9 cellular contexts compared by ENCODE assay signal in the genomic region with DNA sequence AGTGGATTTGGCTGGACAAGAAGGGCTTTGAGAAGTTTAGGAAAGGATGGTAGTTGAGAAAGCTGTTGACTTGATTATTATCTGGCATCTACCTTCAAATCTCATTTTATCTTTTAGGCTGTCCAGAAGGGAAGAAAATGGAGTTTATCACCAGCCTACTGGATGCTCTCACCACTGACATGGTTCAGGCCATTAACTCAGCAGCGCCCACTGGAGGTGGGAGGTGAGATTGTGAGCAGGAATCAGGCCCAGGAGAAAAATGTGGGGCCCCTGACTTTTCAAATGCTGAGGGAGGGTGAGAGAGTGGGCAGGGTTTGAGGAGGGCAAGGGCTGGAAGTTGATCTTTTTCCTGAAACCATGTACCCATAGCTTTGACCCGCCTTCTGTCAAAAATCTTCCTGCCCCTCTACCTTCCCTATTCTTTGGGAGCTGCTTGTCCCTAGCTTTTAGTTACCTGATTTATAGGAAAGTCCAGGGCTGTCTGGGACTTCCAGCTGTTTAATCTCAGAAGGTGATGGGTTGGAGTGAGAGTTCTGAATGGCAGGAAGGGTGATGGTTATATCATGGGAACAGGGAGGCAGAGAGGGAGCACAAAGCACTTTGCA.
DNase-seq lines count a peak whose midpoint lies in the region; ATAC-seq and TF ChIP-seq lines count a peak whose summit lies in the region.
"Had no signal": no experiment of that assay in that cellular context is flagged by ENCODE, and none has a peak within 500 bp of the region (broad histone marks: within the 10 kb centered on the region; RNA-seq: fewer than 3 reads in every experiment).

No MANE protein-coding gene starts in this region.

- 69 to 76% (median 73%) methylated on average over 2 of the region's 2 CpGs for WGBS in psoas muscle, 3 donors

- no peaks in the 10 kb centered on the region for H3K36me3 Mint-ChIP-seq in CD4-positive, alpha-beta memory T cell

- peaks cover 11 to 21% of the 10 kb centered on the region in 2 donors for H3K27me3 Mint-ChIP-seq in CD4-positive, alpha-beta memory T cell

- TF ChIP-seq CTCF in cardiac muscle cell (IDR thresholded peaks at IDR 0.05; ENCODE audit: low read depth, low read length) = peak; percentile 87
- peak; percentile 88 for TF ChIP-seq CTCF in epithelial cell of esophagus (IDR thresholded peaks at IDR 0.05; ENCODE audit: insufficient read depth, low read depth, low read length, missing control alignments)
- TF ChIP-seq CTCF in psoas muscle (IDR thresholded peaks at IDR 0.05) = peak; percentile 59

- H3K27ac ChIP-seq in cardiac muscle cell (no peak overlapping the region), psoas muscle (no peak overlapping the region)
- H3K27ac ChIP-seq in CD4-positive, alpha-beta memory T cell (ENCODE audit: low read depth, low read length) = no peak overlapping the region

- DNase-seq in cardiac muscle cell (ENCODE audit: low read depth in 1 of 2, low spot score in 1 of 2) (peak; percentile 25 to 32), Right ventricle myocardium inferior (ENCODE audit: missing footprints) (no peak), NCI-H69 (lab: John Stamatoyannopoulos, UW) (peak; percentile 62), epithelial cell of esophagus (ENCODE audit: low read depth) (peak; percentile 56), psoas muscle (no peak)
- DNase-seq in CD4-positive, alpha-beta memory T cell = no peak

- no peaks in the 10 kb centered on the region for H3K9me3 Mint-ChIP-seq in CD4-positive, alpha-beta memory T cell
- H3K9me3 Mint-ChIP-seq: central memory CD8-positive, alpha-beta T cell had no signal

- ATAC-seq in Right ventricle myocardium inferior (no peak), psoas muscle (peak in 1 of 4 donors; percentile 45), HG03025 (IDR thresholded peaks at IDR 0.05; ENCODE audit: low FRiP score, unreplicated experiment) (no peak), GM21515 (IDR thresholded peaks at IDR 0.05; ENCODE audit: unreplicated experiment) (no peak)

- CTCF ChIA-PET in CD4-positive, alpha-beta memory T cell (lab: Charles Lee; ENCODE audit: partially characterized antibody) = interaction anchor here (1.2 to 1.4 kb wide), 2 partner anchors 15 to 195 kb away, joined by 3 read pairs; no protein-coding TSS in a partner anchor

- no peak overlapping the region for H3K27ac Mint-ChIP-seq in CD4-positive, alpha-beta memory T cell

- POLR2A ChIA-PET in CD4-positive, alpha-beta memory T cell (lab: Charles Lee; ENCODE audit: partially characterized antibody) = no interaction called here

- H3K36me3 ChIP-seq in cardiac muscle cell = no peaks in the 10 kb centered on the region
- H3K36me3 ChIP-seq in psoas muscle (ENCODE audit: insufficient read depth in 1 of 2, low read depth in 1 of 2) = no peaks in the 10 kb centered on the region
- H3K36me3 ChIP-seq in CD4-positive, alpha-beta memory T cell (ENCODE audit: insufficient read depth, low read length) = no peaks in the 10 kb centered on the region

- intact Hi-C loops in Right ventricle myocardium inferior (cut with DNase I) (loop anchor here (10.0 kb wide), 1 partner anchor 139 kb away; a partner anchor contains a TSS), psoas muscle (cut with DNase I) (loop anchor here in 1 of 2 donors (5.0 kb wide), 1 partner anchor 136 kb away; a partner anchor contains a TSS)
- intact Hi-C loops in CD4-positive, alpha-beta memory T cell (cut with micrococcal nuclease) = no loop called here

- peaks cover 0 to 6% (median under 1%) of the 10 kb centered on the region in 4 donors for H3K4me1 Mint-ChIP-seq in CD4-positive, alpha-beta memory T cell
- H3K4me1 Mint-ChIP-seq: central memory CD8-positive, alpha-beta T cell had no signal

- H3K4me1 ChIP-seq in cardiac muscle cell (ENCODE audit: low read depth) (peaks cover 8% of the 10 kb centered on the region), psoas muscle (no peaks in the 10 kb centered on the region)
- H3K4me1 ChIP-seq in CD4-positive, alpha-beta memory T cell (ENCODE audit: insufficient read depth, low read length) = no peaks in the 10 kb centered on the region

- no peak overlapping the region for H3K4me3 ChIP-seq in cardiac muscle cell
- no peak overlapping the region for H3K4me3 ChIP-seq in epithelial cell of esophagus (ENCODE audit: low read length)
- H3K4me3 ChIP-seq in psoas muscle = no peak overlapping the region
- H3K4me3 ChIP-seq in CD4-positive, alpha-beta memory T cell (ENCODE audit: low read length in 2 of 2) = no peak overlapping the region

- H3K4me3 Mint-ChIP-seq in CD4-positive, alpha-beta memory T cell = no peak overlapping the region
- H3K4me3 Mint-ChIP-seq: central memory CD8-positive, alpha-beta T cell had no signal

- H3K27me3 ChIP-seq in cardiac muscle cell (no peaks in the 10 kb centered on the region), psoas muscle (ENCODE audit: insufficient read depth in 3 of 3, low read length in 2 of 3) (no peaks in the 10 kb centered on the region)
- H3K27me3 ChIP-seq in CD4-positive, alpha-beta memory T cell (ENCODE audit: insufficient read depth, low read length) = no peaks in the 10 kb centered on the region

- H3K9me3 ChIP-seq in cardiac muscle cell (ENCODE audit: low read depth) = no peaks in the 10 kb centered on the region
- no peaks in the 10 kb centered on the region for H3K9me3 ChIP-seq in psoas muscle
- no peaks in the 10 kb centered on the region for H3K9me3 ChIP-seq in CD4-positive, alpha-beta memory T cell (ENCODE audit: control insufficient read depth in 1 of 2, low read length in 2 of 2)

Comparison
In these comparisons a context has a peak if more than half of its experiments do, and no peak if none do; other contexts are left out.
1. DNase-seq: peak in cardiac muscle cell (2 of 2), NCI-H69 (single experiment) and epithelial cell of esophagus (single experiment); none in Right ventricle myocardium inferior (single experiment), psoas muscle (0 of 2) and CD4-positive, alpha-beta memory T cell (0 of 5).
2. Peak in every context shown above with its lines, with median percentiles within 50 percentile points of each other: CTCF ChIP-seq.